Comparison of ENCODE assay signal across 19 cellular contexts in the genomic region with DNA sequence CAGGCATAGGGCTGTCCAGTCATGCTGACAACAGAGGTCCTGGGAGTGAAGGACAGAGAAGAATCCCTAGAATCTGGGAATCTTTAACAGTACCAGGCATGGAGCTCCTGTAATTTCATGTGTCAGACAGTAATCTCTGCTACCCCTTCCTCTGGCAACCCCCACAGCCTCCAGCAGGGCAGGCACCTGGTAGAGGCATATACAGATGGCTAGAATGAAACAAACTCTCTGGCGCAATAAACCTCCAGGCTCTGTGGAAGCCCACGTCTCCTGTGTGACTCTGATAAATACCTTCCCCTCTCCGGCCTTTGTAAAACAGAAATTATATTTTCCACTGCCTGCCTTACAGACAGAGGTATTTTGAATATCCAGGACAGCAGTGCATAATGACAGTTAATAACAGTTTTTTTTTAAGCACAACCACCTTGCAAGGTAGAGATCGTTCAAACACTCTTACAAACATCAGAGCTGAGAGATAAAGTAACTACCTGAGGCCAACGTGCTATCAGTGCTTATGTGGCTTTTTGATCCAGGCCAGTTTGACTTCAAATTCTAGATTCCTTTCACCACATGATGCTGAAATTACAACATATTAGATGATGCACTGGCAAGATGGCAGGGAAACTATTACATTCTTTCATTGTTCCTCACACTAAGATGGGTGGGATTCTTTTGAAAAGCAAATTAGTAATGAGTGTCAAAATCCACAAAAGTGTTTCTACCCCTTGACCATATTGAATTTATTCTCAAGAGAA. TPM values are rescaled to one million over a fixed set of nuclear protein-coding genes. Genes with fewer than 3 reads are reported as not detected.
DNase-seq lines count a peak whose midpoint lies in the region; ATAC-seq, FAIRE-seq and TF ChIP-seq lines count a peak whose summit lies in the region.
"Had no signal": no experiment of that assay in that cellular context is flagged by ENCODE, and none has a peak within 500 bp of the region (broad histone marks: within the 10 kb centered on the region; RNA-seq: fewer than 3 reads in every experiment).

No MANE protein-coding gene starts in this region.

- FAIRE-seq in small intestine (lab: Jason Lieb, UNC): no peak
- FAIRE-seq: islet of Langerhans had no signal

- H3K4me3 ChIP-seq in brain microvascular endothelial cell (ENCODE audit: low read depth, low read length) (no peak overlapping the region), osteoblast (ENCODE audit: insufficient read depth, low read length) (no peak overlapping the region), small intestine (ENCODE audit: low read depth in 1 of 2, low read length in 2 of 2) (no peak overlapping the region), sigmoid colon (no peak overlapping the region)

- ATAC-seq in activated CD4-positive, alpha-beta T cell treated with anti-CD3 and anti-CD28 coated beads for 36 hours: peak; percentile 47
- ATAC-seq: activated CD4-positive, CD25-positive, alpha-beta regulatory T cell treated with anti-CD3 and anti-CD28 coated beads, Interleukin-2, amount 50 U/mL, for 24 hours; Panc1 had no signal

- TF ChIP-seq EP300 in sigmoid colon (IDR thresholded peaks at IDR 0.05): no peak

- no peaks in the 10 kb centered on the region for H3K79me2 ChIP-seq in osteoblast (ENCODE audit: insufficient read depth, low read length)

- H3K36me3 ChIP-seq in KOPT-K1 (ENCODE audit: insufficient read depth, low read length) (no peaks in the 10 kb centered on the region), brain microvascular endothelial cell (replicated peaks) (no peaks in the 10 kb centered on the region), osteoblast (ENCODE audit: insufficient read depth, low read length) (no peaks in the 10 kb centered on the region), small intestine (ENCODE audit: control insufficient read depth in 2 of 2, insufficient read depth in 2 of 2, low read length in 2 of 2) (no peaks in the 10 kb centered on the region), sigmoid colon (no peaks in the 10 kb centered on the region)

- TF ChIP-seq POLR2A in sigmoid colon (IDR thresholded peaks at IDR 0.05): no peak

- POLR2A ChIA-PET in activated CD4-positive, alpha-beta T cell treated with anti-CD3 and anti-CD28 coated beads for 36 hours (lab: Charles Lee): no interaction called here

- 58 to 66% (median 65%) methylated on average over 5 of the region's 5 CpGs for WGBS in small intestine, 3 donors
- 72 to 77% methylated on average over 5 of the region's 5 CpGs for WGBS in sigmoid colon, 2 donors

- no peak for DNase-seq in activated CD4-positive, alpha-beta T cell treated with anti-CD3 and anti-CD28 coated beads for 36 hours
- DNase-seq in activated CD4-positive, alpha-beta T cell treated with anti-CD3 and anti-CD28 coated beads, Interleukin-2, amount 50 U/mL, for 4 hours: no peak
- DNase-seq in brain microvascular endothelial cell (no peak), osteoblast (ENCODE audit: insufficient read length, low spot score, missing footprints) (no peak), NCI-H1048 (lab: John Stamatoyannopoulos, UW) (no peak), small intestine (no peak), sigmoid colon (no peak)
- DNase-seq: activated T-cell treated with anti-CD3 and anti-CD28 coated beads, Interleukin-2, amount 50 U/mL, for 24 hours; anterior cingulate cortex; effector CD4-positive, alpha-beta T cell; HFFc6; NCI-H1092; NCI-H345; occipital lobe had no signal

- H3K4me1 ChIP-seq in osteoblast (ENCODE audit: insufficient read depth, low read length) (peaks cover 13% of the 10 kb centered on the region), small intestine (ENCODE audit: control insufficient read depth in 2 of 2, insufficient read depth in 1 of 2, low read depth in 1 of 2, low read length in 1 of 2) (peaks cover 0 to 4% of the 10 kb centered on the region in 2 donors), sigmoid colon (no peaks in the 10 kb centered on the region)

- in situ Hi-C loops in brain microvascular endothelial cell (cut with HindIII; ENCODE audit: low pct_ligation_motif_present, low sequenced_read_pairs): no loop called here

- peaks cover 1% of the 10 kb centered on the region for H3K9me3 Mint-ChIP-seq in activated CD4-positive, alpha-beta T cell treated with anti-CD3 and anti-CD28 coated beads for 36 hours (ENCODE audit: low read depth)
- H3K9me3 Mint-ChIP-seq: HFFc6 had no signal

- H3K4me1 Mint-ChIP-seq in activated CD4-positive, alpha-beta T cell treated with anti-CD3 and anti-CD28 coated beads for 36 hours: peaks cover 34% of the 10 kb centered on the region

- no peaks in the 10 kb centered on the region for H3K36me3 Mint-ChIP-seq in activated CD4-positive, alpha-beta T cell treated with anti-CD3 and anti-CD28 coated beads for 36 hours (ENCODE audit: low read depth)

- intact Hi-C loops in activated CD4-positive, alpha-beta T cell treated with anti-CD3 and anti-CD28 coated beads for 36 hours (cut with DNase I, micrococcal nuclease): no loop called here
- intact Hi-C loops in sigmoid colon (cut with DNase I): no loop called here

- CTCF ChIA-PET in activated CD4-positive, alpha-beta T cell treated with anti-CD3 and anti-CD28 coated beads for 36 hours (lab: Charles Lee): no interaction called here

- H4K20me1 ChIP-seq in osteoblast (ENCODE audit: insufficient read depth, low read length): no peaks in the 10 kb centered on the region

- peak overlapping the region; percentile 72 for H3K27ac ChIP-seq in KOPT-K1 (ENCODE audit: low read depth, low read length, poor library complexity, severe bottlenecking)
- H3K27ac ChIP-seq in brain microvascular endothelial cell: no peak overlapping the region
- H3K27ac ChIP-seq in osteoblast (ENCODE audit: low read depth, low read length): peak overlapping the region; percentile 5
- H3K27ac ChIP-seq in small intestine (ENCODE audit: low read depth in 1 of 2, low read length in 1 of 2): peak overlapping the region in 1 of 2 donors; percentile 75
- no peak overlapping the region for H3K27ac ChIP-seq in sigmoid colon

- peak; percentile 2 for TF ChIP-seq CTCF in brain microvascular endothelial cell (IDR thresholded peaks at IDR 0.05; ENCODE audit: low read depth, low read length, missing control alignments)
- TF ChIP-seq CTCF in osteoblast (IDR thresholded peaks at IDR 0.05; ENCODE audit: extremely low read depth, low read depth, low read length): no peak
- TF ChIP-seq CTCF in sigmoid colon (IDR thresholded peaks at IDR 0.05): no peak

- H3K9me3 ChIP-seq in KOPT-K1 (ENCODE audit: insufficient read depth, low read length, poor library complexity, severe bottlenecking): peaks cover 17% of the 10 kb centered on the region
- H3K9me3 ChIP-seq in osteoblast (ENCODE audit: low read depth, low read length): no peaks in the 10 kb centered on the region
- no peaks in the 10 kb centered on the region for H3K9me3 ChIP-seq in small intestine (ENCODE audit: control insufficient read depth, low read depth)
- no peaks in the 10 kb centered on the region for H3K9me3 ChIP-seq in sigmoid colon

- no peak overlapping the region for H3K4me2 ChIP-seq in osteoblast (ENCODE audit: insufficient read depth, low read length)

- peaks cover 4% of the 10 kb centered on the region for H3K27me3 Mint-ChIP-seq in activated CD4-positive, alpha-beta T cell treated with anti-CD3 and anti-CD28 coated beads for 36 hours
- H3K27me3 Mint-ChIP-seq: activated T-cell treated with anti-CD3 and anti-CD28 coated beads, Interleukin-2, amount 50 U/mL, for 24 hours had no signal

- H2AFZ ChIP-seq in osteoblast (ENCODE audit: low read length): peak overlapping the region; percentile 19

- H3K27me3 ChIP-seq in brain microvascular endothelial cell (replicated peaks): no peaks in the 10 kb centered on the region
- H3K27me3 ChIP-seq in osteoblast (ENCODE audit: insufficient read depth, low read length): no peaks in the 10 kb centered on the region
- H3K27me3 ChIP-seq in small intestine (ENCODE audit: control insufficient read depth in 2 of 2, insufficient read depth in 2 of 2, low read length in 2 of 2): no peaks in the 10 kb centered on the region
- no peaks in the 10 kb centered on the region for H3K27me3 ChIP-seq in sigmoid colon

- no peak overlapping the region for H3K27ac Mint-ChIP-seq in activated CD4-positive, alpha-beta T cell treated with anti-CD3 and anti-CD28 coated beads for 36 hours
- H3K27ac Mint-ChIP-seq: activated T-cell treated with anti-CD3 and anti-CD28 coated beads, Interleukin-2, amount 50 U/mL, for 24 hours; HFFc6 had no signal

- H3K4me3 Mint-ChIP-seq in activated CD4-positive, alpha-beta T cell treated with anti-CD3 and anti-CD28 coated beads for 36 hours: no peak overlapping the region
- H3K4me3 Mint-ChIP-seq: activated T-cell treated with anti-CD3 and anti-CD28 coated beads, Interleukin-2, amount 50 U/mL, for 24 hours; HFFc6 had no signal

RNA-seq across cellular contexts. Expression of a gene that starts 47.7 kb away (rescaled TPM):
- not detected for total RNA-seq in activated CD4-positive, alpha-beta T cell treated with anti-CD3 and anti-CD28 coated beads for 36 hours
- total RNA-seq in osteoblast: not detected in 2 replicates
- polyA plus RNA-seq in small intestine: not detected
- not detected for total RNA-seq in sigmoid colon
- polyA plus RNA-seq in sigmoid colon: not detected
- total RNA-seq: HFFc6, mesenteric fat pad, occipital lobe had no signal

Comparison
In these comparisons a context has a peak if more than half of its experiments do, and no peak if none do; other contexts are left out.
1. H3K27ac ChIP-seq: peak in KOPT-K1 (single experiment) and osteoblast (single experiment); none in brain microvascular endothelial cell (single experiment) and sigmoid colon (0 of 4).